3 cellular contexts compared by ENCODE assay signal in the genomic region with DNA sequence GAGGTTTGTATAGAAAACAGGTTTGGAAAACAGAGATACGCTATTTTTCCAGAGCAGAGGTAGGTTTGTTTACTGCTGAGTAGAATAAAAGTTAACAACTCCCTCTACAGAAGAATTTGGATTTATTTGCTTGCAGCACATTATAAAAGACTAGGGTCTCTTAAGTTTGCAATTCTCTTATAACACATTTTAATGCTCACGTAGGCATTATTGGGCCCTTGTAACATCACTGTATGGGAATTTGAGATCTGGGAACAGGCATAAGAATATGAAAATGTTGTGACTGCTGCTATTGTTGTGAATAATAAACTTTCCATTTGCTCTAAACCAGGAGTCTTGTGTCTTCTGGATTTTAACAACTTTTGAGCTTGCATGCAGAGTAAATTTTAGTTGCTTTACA.
A peak's percentile ranks its signal among the peaks of the same experiment; 100 is the strongest.
TF ChIP-seq lines count a peak whose summit lies in the region.

No MANE protein-coding gene starts in this region.

TF ChIP-seq in HepG2, 621 proteins besides CTCF, POLR2A, EP300 and RAD21:
- TF ChIP-seq MAFF (IDR thresholded peaks at IDR 0.05; ENCODE audit: low read depth, low read length) (peak; percentile 57; the same call in 1 of the 2 replicates), TAF1 (CRISPR knock-in tag; IDR thresholded peaks at IDR 0.05) (no peak), JDP2 (CRISPR knock-in tag; IDR thresholded peaks at IDR 0.05; ENCODE audit: borderline replicate concordance) (no peak), MAFK (conservative IDR thresholded peaks at IDR 0.05 in 1 of 2, IDR thresholded peaks at IDR 0.05 in 1 of 2; ENCODE audit: low read length in 2 of 2) (peak in 1 of 2 experiments; percentile 70; a peak in 2 of 4 replicates), IRF2 (CRISPR knock-in tag; IDR thresholded peaks at IDR 0.05) (no peak), ZNF468 (CRISPR knock-in tag; IDR thresholded peaks at IDR 0.05) (no peak)

TF ChIP-seq in A549, 52 proteins besides CTCF, POLR2A, EP300 and RAD21:
- TF ChIP-seq FOSB (CRISPR knock-in tag; IDR thresholded peaks at IDR 0.05), result no peak
- TF ChIP-seq MAFK (IDR thresholded peaks at IDR 0.05; ENCODE audit: partially characterized antibody), result peak; percentile 21
- TF ChIP-seq FOSL2 (IDR thresholded peaks at IDR 0.05), result no peak
- TF ChIP-seq FOSL2 (CRISPR knock-in tag; IDR thresholded peaks at IDR 0.05), result no peak

TF ChIP-seq in IMR-90, 13 proteins besides CTCF, POLR2A, EP300 and RAD21:
- TF ChIP-seq MAFK (IDR thresholded peaks at IDR 0.05; ENCODE audit: low read depth, low read length), result 0 out of 2 replicates have a peak, but pooled peaks have one; percentile 40
- no peak for TF ChIP-seq RCOR1 (IDR thresholded peaks at IDR 0.05; ENCODE audit: insufficient replicate concordance, low read length)
